9 cellular contexts compared by ENCODE assay signal in the genomic region with DNA sequence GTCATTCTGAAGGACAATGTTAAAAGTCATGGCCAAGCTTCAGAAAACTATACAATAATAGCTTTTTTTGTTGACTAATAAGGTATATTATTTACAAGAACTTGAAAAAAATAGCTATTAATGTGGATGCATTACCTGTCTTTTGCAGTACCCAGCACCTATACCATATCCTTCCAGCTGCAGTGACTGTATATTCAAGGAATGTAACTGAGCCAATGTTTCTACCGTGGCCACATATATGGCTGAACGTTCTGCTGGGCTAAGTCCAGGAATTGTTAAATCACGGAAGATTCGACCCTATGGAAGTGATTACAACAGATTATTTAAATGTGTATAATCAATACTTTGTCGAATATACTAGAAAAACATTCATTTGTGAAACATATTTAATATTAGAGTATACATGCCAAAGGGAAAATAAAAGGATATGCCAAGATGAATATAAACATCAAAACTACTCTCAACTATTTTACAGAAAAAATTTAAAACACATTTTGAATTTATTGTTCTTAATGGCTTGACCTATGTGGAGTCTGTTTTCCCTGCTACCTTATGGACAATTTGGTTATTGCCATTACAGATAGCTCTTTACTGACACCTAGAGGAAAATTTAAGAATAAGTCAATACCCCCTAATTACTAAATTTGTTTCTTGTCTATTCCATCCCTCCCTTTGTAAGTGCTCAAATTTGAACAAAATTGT. TPM values are rescaled to one million over a fixed set of nuclear protein-coding genes. Genes with fewer than 3 reads are reported as not detected.
A peak's percentile ranks its signal among the peaks of the same experiment; 100 is the strongest.
DNase-seq lines count a peak whose midpoint lies in the region; ATAC-seq and TF ChIP-seq lines count a peak whose summit lies in the region.
"Had no signal": no experiment of that assay in that cellular context is flagged by ENCODE, and none has a peak within 500 bp of the region (broad histone marks: within the 10 kb centered on the region; RNA-seq: fewer than 3 reads in every experiment).

No MANE protein-coding gene starts in this region.

- no peak overlapping the region for H3K4me3 Mint-ChIP-seq in progenitor cell of endocrine pancreas (ENCODE audit: low read depth)

- peaks cover 3% of the 10 kb centered on the region for H3K36me3 Mint-ChIP-seq in progenitor cell of endocrine pancreas (ENCODE audit: insufficient read depth)

- no peak overlapping the region for H3K27ac Mint-ChIP-seq in progenitor cell of endocrine pancreas

- no peak for TF ChIP-seq CTCF in NB4 (IDR thresholded peaks at IDR 0.05; ENCODE audit: low read depth, low read length)
- peak; percentile 65 for TF ChIP-seq CTCF in fibroblast of the aortic adventitia (IDR thresholded peaks at IDR 0.05; ENCODE audit: insufficient read depth, low read length)
- peak; percentile 83 for TF ChIP-seq CTCF in progenitor cell of endocrine pancreas (IDR thresholded peaks at IDR 0.05; ENCODE audit: unreplicated experiment)

- peak; percentile 8 to 76 (median 68) for DNase-seq in NCI-H1417 (lab: John Stamatoyannopoulos, UW)
- DNase-seq in NCI-H1417 treated with DMSO at 0.1 percent for 48 hours (lab: John Stamatoyannopoulos, UW): no peak
- peak; percentile 56 for DNase-seq in NB4 (ENCODE audit: low read depth)
- peak; percentile 69 for DNase-seq in SKM-1 treated with dmso at 0.1 percent for 144 hours (lab: John Stamatoyannopoulos, UW; ENCODE audit: unreplicated experiment)
- peak; percentile 86 for DNase-seq in fibroblast of the aortic adventitia (ENCODE audit: low read depth)
- DNase-seq in progenitor cell of endocrine pancreas (ENCODE audit: low spot score, unreplicated experiment): no peak
- DNase-seq in activated CD4-positive, CD25-positive, alpha-beta regulatory T cell treated with anti-CD3 and anti-CD28 coated beads, Interleukin-2, amount 50 U/mL, for 72 hours: no peak

- no peak for TF ChIP-seq POLR2A in NB4 (IDR thresholded peaks at IDR 0.05; ENCODE audit: extremely low read depth, insufficient read length)

- no peaks in the 10 kb centered on the region for H3K4me1 Mint-ChIP-seq in progenitor cell of endocrine pancreas (ENCODE audit: low read depth)

- H3K27me3 Mint-ChIP-seq in progenitor cell of endocrine pancreas: no peaks in the 10 kb centered on the region

- no peaks in the 10 kb centered on the region for H3K9me3 Mint-ChIP-seq in progenitor cell of endocrine pancreas (ENCODE audit: low read depth)

- no peak for ATAC-seq in GM21423 (IDR thresholded peaks at IDR 0.05; ENCODE audit: unreplicated experiment)

- H3K4me3 ChIP-seq in NB4 (ENCODE audit: low read depth, low read length): no peak overlapping the region
- H3K4me3 ChIP-seq in fibroblast of the aortic adventitia (ENCODE audit: low read depth, low read length): no peak overlapping the region
- H3K4me3 ChIP-seq: BLaER1 had no signal

RNA-seq across cellular contexts. Expression of gene ACAD11, which starts 17.6 kb away (rescaled TPM):
- 37.8 and 38.9 TPM in 2 replicates for total RNA-seq in fibroblast of the aortic adventitia (ENCODE audit: low replicate concordance)
- 14.2 and 14.8 TPM in 2 replicates for total RNA-seq in progenitor cell of endocrine pancreas

RNA-seq across cellular contexts. Expression of gene UBA5, which starts 18.1 kb away (rescaled TPM):
- total RNA-seq in fibroblast of the aortic adventitia (ENCODE audit: low replicate concordance): 39.5 and 120 TPM in 2 replicates
- 40.9 and 42.7 TPM in 2 replicates for total RNA-seq in progenitor cell of endocrine pancreas

RNA-seq across cellular contexts. Expression of gene ACKR4, which starts 44.9 kb away (rescaled TPM):
- 11.4 and 175 TPM in 2 replicates for total RNA-seq in fibroblast of the aortic adventitia (ENCODE audit: low replicate concordance)
- total RNA-seq in progenitor cell of endocrine pancreas: not detected in 2 replicates

Comparison
In these comparisons a context has a peak if more than half of its experiments do, and no peak if none do; other contexts are left out.
1. DNase-seq: peak in NCI-H1417 (3 of 3), NB4 (single experiment), SKM-1 treated with dmso at 0.1 percent for 144 hours (single experiment) and fibroblast of the aortic adventitia (single experiment); none in NCI-H1417 treated with DMSO at 0.1 percent for 48 hours (single experiment), progenitor cell of endocrine pancreas (single experiment) and activated CD4-positive, CD25-positive, alpha-beta regulatory T cell treated with anti-CD3 and anti-CD28 coated beads, Interleukin-2, amount 50 U/mL, for 72 hours (single experiment).
2. RNA of gene ACKR4, which starts 44.9 kb away (total RNA-seq): 11.4 to 175 TPM in fibroblast of the aortic adventitia; not detected in progenitor cell of endocrine pancreas; every median in the first group is over 10 times any median in the second.